8 cellular contexts compared by ENCODE assay signal in genomic region chr1:924619-925323, GRCh38. TPM values are rescaled to one million over a fixed set of nuclear protein-coding genes. Genes with fewer than 3 reads are reported as not detected.
A peak's percentile ranks its signal among the peaks of the same experiment; 100 is the strongest.
DNase-seq lines count a peak whose midpoint lies in the region; ATAC-seq and TF ChIP-seq lines count a peak whose summit lies in the region.

No MANE protein-coding gene starts in this region.

- TF ChIP-seq CTCF in CD14-positive monocyte (IDR thresholded peaks at IDR 0.05) (no peak), Loucy (conservative IDR thresholded peaks at IDR 0.05; ENCODE audit: low read length) (peak; percentile 39), neural cell (IDR thresholded peaks at IDR 0.05; ENCODE audit: poor library complexity, severe bottlenecking) (peak; percentile 21), omental fat pad (IDR thresholded peaks at IDR 0.05) (no peak)

- peak overlapping the region; percentile 66 for H3K4me2 ChIP-seq in Loucy (ENCODE audit: low read depth, low read length, poor library complexity, severe bottlenecking)
- no peak overlapping the region for H3K4me2 ChIP-seq in neural cell (ENCODE audit: low read length)

- intact Hi-C loops in CD14-positive monocyte (cut with micrococcal nuclease): no loop called here
- intact Hi-C loops in dendritic cell treated with granulocyte-macrophage colony-stimulating factor and Interleukin-4, amounts not matched to agents 40 ng/mL and 50 ng/mL, for 4 days (cut with micrococcal nuclease): no loop called here

- H3K9me3 Mint-ChIP-seq in CD14-positive monocyte: peaks cover 0 to 12% (median 4%) of the 10 kb centered on the region in 7 donors
- no peaks in the 10 kb centered on the region for H3K9me3 Mint-ChIP-seq in dendritic cell treated with granulocyte-macrophage colony-stimulating factor and Interleukin-4, amounts not matched to agents 40 ng/mL and 50 ng/mL, for 4 days

- no peak for TF ChIP-seq EP300 in neural cell (conservative IDR thresholded peaks at IDR 0.05; ENCODE audit: poor library complexity, severe bottlenecking)

- ATAC-seq in GM19467 (IDR thresholded peaks at IDR 0.05; ENCODE audit: unreplicated experiment): no peak
- ATAC-seq in omental fat pad (ENCODE audit: low FRiP score): no peak
- no peak for ATAC-seq in GM19023 (IDR thresholded peaks at IDR 0.05; ENCODE audit: unreplicated experiment)

- H3K27me3 ChIP-seq in Loucy (ENCODE audit: insufficient read depth, low read length, poor library complexity, severe bottlenecking) (no peaks in the 10 kb centered on the region), neural cell (ENCODE audit: insufficient read depth, low read depth, low read length) (peaks cover 69% of the 10 kb centered on the region)

- peaks cover 39% of the 10 kb centered on the region for H3K4me1 ChIP-seq in Loucy (ENCODE audit: insufficient read depth, low read length, poor library complexity, severe bottlenecking)

- H3K79me2 ChIP-seq in Loucy (ENCODE audit: insufficient read depth, low read length) (no peaks in the 10 kb centered on the region), neural cell (replicated peaks; ENCODE audit: insufficient read depth, low read length) (no peaks in the 10 kb centered on the region)

- peak overlapping the region; percentile 73 for H3K9ac ChIP-seq in Loucy (ENCODE audit: low read depth, low read length, poor library complexity, severe bottlenecking)
- peak overlapping the region; percentile 31 for H3K9ac ChIP-seq in neural cell (ENCODE audit: low read length)

- no peak overlapping the region for H3K27ac Mint-ChIP-seq in CD14-positive monocyte
- H3K27ac Mint-ChIP-seq in dendritic cell treated with granulocyte-macrophage colony-stimulating factor and Interleukin-4, amounts not matched to agents 40 ng/mL and 50 ng/mL, for 4 days: no peak overlapping the region

- H3K4me3 Mint-ChIP-seq in CD14-positive monocyte: peak overlapping the region; percentile 31 to 57
- H3K4me3 Mint-ChIP-seq in dendritic cell treated with granulocyte-macrophage colony-stimulating factor and Interleukin-4, amounts not matched to agents 40 ng/mL and 50 ng/mL, for 4 days: peak overlapping the region; percentile 54

- no peaks in the 10 kb centered on the region for H4K20me1 ChIP-seq in Loucy (ENCODE audit: insufficient read depth, low read length, poor library complexity, severe bottlenecking)
- H4K20me1 ChIP-seq in neural cell (ENCODE audit: insufficient read depth): no peaks in the 10 kb centered on the region

- H3K27ac ChIP-seq in neural cell (ENCODE audit: low read length): no peak overlapping the region

- H3F3A ChIP-seq in Loucy (ENCODE audit: low read depth) (no peaks in the 10 kb centered on the region), neural cell (ENCODE audit: insufficient read depth, low read length, poor library complexity, severe bottlenecking) (no peaks in the 10 kb centered on the region)

- H3K9me2 ChIP-seq in Loucy (replicated peaks; ENCODE audit: low read depth, low read length) (no peaks in the 10 kb centered on the region), neural cell (ENCODE audit: insufficient read depth, low read length) (no peaks in the 10 kb centered on the region)

- H3K9me3 ChIP-seq in Loucy (ENCODE audit: insufficient read depth, low read depth, low read length) (no peaks in the 10 kb centered on the region), neural cell (ENCODE audit: low read length) (no peaks in the 10 kb centered on the region)

- peaks cover 19% of the 10 kb centered on the region for H3K4me1 Mint-ChIP-seq in CD14-positive monocyte
- peaks cover 23% of the 10 kb centered on the region for H3K4me1 Mint-ChIP-seq in dendritic cell treated with granulocyte-macrophage colony-stimulating factor and Interleukin-4, amounts not matched to agents 40 ng/mL and 50 ng/mL, for 4 days (ENCODE audit: low read depth)

- peaks cover 0 to 4% of the 10 kb centered on the region in 2 donors for H3K36me3 Mint-ChIP-seq in CD14-positive monocyte
- H3K36me3 Mint-ChIP-seq in dendritic cell treated with granulocyte-macrophage colony-stimulating factor and Interleukin-4, amounts not matched to agents 40 ng/mL and 50 ng/mL, for 4 days (ENCODE audit: low read depth): no peaks in the 10 kb centered on the region

- peak overlapping the region; percentile 76 for H2AFZ ChIP-seq in Loucy (ENCODE audit: low read length)
- H2AFZ ChIP-seq in neural cell (ENCODE audit: low read depth, low read length): no peak overlapping the region

- TF ChIP-seq RAD21 in neural cell (conservative IDR thresholded peaks at IDR 0.05): no peak

- H3K4me3 ChIP-seq in Loucy (ENCODE audit: low read length, poor library complexity, severe bottlenecking) (peak overlapping the region; percentile 80), neural cell (ENCODE audit: low read length) (peak overlapping the region; percentile 67)

- H3K27me3 Mint-ChIP-seq in CD14-positive monocyte (ENCODE audit: low read depth in 3 of 3): peaks cover 55 to 89% (median 64%) of the 10 kb centered on the region in 3 donors
- H3K27me3 Mint-ChIP-seq in dendritic cell treated with granulocyte-macrophage colony-stimulating factor and Interleukin-4, amounts not matched to agents 40 ng/mL and 50 ng/mL, for 4 days: peaks cover 88% of the 10 kb centered on the region

- DNase-seq in CD14-positive monocyte (ENCODE audit: low spot score) (no peak), omental fat pad (ENCODE audit: low spot score) (no peak), SIG-M5 (lab: John Stamatoyannopoulos, UW) (no peak)

- H3K36me3 ChIP-seq in Loucy (ENCODE audit: insufficient read depth, low read length): no peaks in the 10 kb centered on the region
- H3K36me3 ChIP-seq in neural cell (ENCODE audit: insufficient read depth, low read length): no peaks in the 10 kb centered on the region

TF ChIP-seq in neural cell, 6 proteins besides CTCF, POLR2A, EP300 and RAD21:
- TF ChIP-seq REST (IDR thresholded peaks at IDR 0.05; ENCODE audit: borderline replicate concordance) (no peak), EZH2 (IDR thresholded peaks at IDR 0.05; ENCODE audit: borderline replicate concordance, insufficient read depth, low read length, poor library complexity, severe bottlenecking) (peak; percentile 96), MXI1 (conservative IDR thresholded peaks at IDR 0.05; ENCODE audit: poor library complexity, severe bottlenecking) (peak; percentile 21)

RNA-seq across cellular contexts. Expression of gene SAMD11, which starts 1.0 kb away (rescaled TPM):
- not detected for polyA plus RNA-seq in CD14-positive monocyte
- 11.2 and 21.6 TPM in 2 replicates for polyA plus RNA-seq in neural cell
- 3.6 and 6.1 TPM in 2 replicates for polyA minus RNA-seq in neural cell
- total RNA-seq in omental fat pad: 1 to 10 TPM in 3 of 4 donors, under 1 TPM in 1; 0.96 to 7.7 (median 1.3) TPM

RNA-seq across cellular contexts. Expression of gene NOC2L, which starts 34.3 kb away (rescaled TPM):
- polyA plus RNA-seq in CD14-positive monocyte (10 to 100 TPM; 34.5 to 35.8 TPM), neural cell (77.2 and 78.2 TPM in 2 replicates)
- 70.8 and 77.2 TPM in 2 replicates for polyA minus RNA-seq in neural cell
- total RNA-seq in omental fat pad: 10 to 100 TPM; 29.2 to 63.5 (median 31.3) TPM

RNA-seq across cellular contexts. Expression of gene KLHL17, which starts 35.6 kb away (rescaled TPM):
- under 1 TPM; 0.31 to 0.71 TPM for polyA plus RNA-seq in CD14-positive monocyte
- 52.3 and 64.2 TPM in 2 replicates for polyA plus RNA-seq in neural cell
- polyA minus RNA-seq in neural cell: 9.5 and 14.9 TPM in 2 replicates
- 1 to 10 TPM; 3.4 to 6.8 (median 6.2) TPM for total RNA-seq in omental fat pad

RNA-seq across cellular contexts. Expression of gene PLEKHN1, which starts 41.5 kb away (rescaled TPM):
- polyA plus RNA-seq in CD14-positive monocyte: under 1 TPM; 0.21 to 0.62 TPM
- polyA plus RNA-seq in neural cell: 0.28 and 1.1 TPM in 2 replicates
- polyA minus RNA-seq in neural cell: not detected in 2 replicates
- total RNA-seq in omental fat pad: under 1 TPM in 3 of 4 donors, not detected in 1; 0.19 to 0.48 (median 0.25) TPM

RNA-seq across cellular contexts. Expression of gene PERM1, which starts 57.1 kb away (rescaled TPM):
- polyA plus RNA-seq in CD14-positive monocyte (not detected), neural cell (not detected in 2 replicates)
- polyA minus RNA-seq in neural cell: not detected in 2 replicates
- total RNA-seq in omental fat pad: 1 to 10 TPM in 1 of 4 donors, under 1 TPM in 1, not detected in 2; 0.36 to 1.4 TPM

Comparison
In these comparisons a context has a peak if more than half of its experiments do, and no peak if none do; other contexts are left out.
1. CTCF ChIP-seq: peak in Loucy (single experiment) and neural cell (single experiment); none in CD14-positive monocyte (single experiment) and omental fat pad (0 of 3).
2. RNA of gene SAMD11, which starts 1.0 kb away (polyA plus RNA-seq): 11.2 to 21.6 TPM in neural cell; not detected in CD14-positive monocyte; every median in the first group is over 10 times any median in the second.
3. RNA of gene KLHL17, which starts 35.6 kb away (polyA plus RNA-seq): 52.3 to 64.2 TPM in neural cell; 0.31 to 0.71 TPM in CD14-positive monocyte; every median in the first group is over 10 times any median in the second.